Comparison of ENCODE assay signal across 1 cellular context in the genomic region with DNA sequence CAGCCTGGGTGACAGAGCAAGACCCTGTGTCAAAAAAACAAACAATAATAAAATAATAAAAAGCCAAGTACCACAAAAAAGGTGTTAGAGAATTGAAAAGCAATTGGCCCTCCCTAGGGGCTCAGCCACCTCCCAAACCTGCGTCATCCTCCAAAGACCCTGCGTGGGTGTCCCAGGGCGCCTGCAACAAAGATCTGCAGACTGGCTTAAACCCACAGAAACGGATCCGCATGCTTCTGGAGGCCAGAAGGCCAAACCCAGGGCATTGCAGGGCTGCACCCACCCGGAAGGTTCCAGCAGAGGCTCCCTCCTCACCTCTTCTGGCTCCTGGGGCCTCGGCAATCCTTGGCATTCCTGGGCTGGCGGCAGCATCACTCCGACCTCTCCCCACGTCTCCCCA.
TF ChIP-seq lines count a peak whose summit lies in the region.

No MANE protein-coding gene starts in this region.

TF ChIP-seq in SK-N-SH, 30 proteins besides CTCF, POLR2A, EP300 and RAD21:
- no peak for TF ChIP-seq NFIC (IDR thresholded peaks at IDR 0.05; ENCODE audit: borderline replicate concordance)
- no peak for TF ChIP-seq POLR2AphosphoS5 (IDR thresholded peaks at IDR 0.05; ENCODE audit: low read depth, low read length)
- no peak for TF ChIP-seq MAX (IDR thresholded peaks at IDR 0.05; ENCODE audit: low read depth)
- no peak for TF ChIP-seq RXRA (IDR thresholded peaks at IDR 0.05; ENCODE audit: borderline replicate concordance, low read depth)
- no peak for TF ChIP-seq YY1 (IDR thresholded peaks at IDR 0.05; ENCODE audit: low read depth)
- TF ChIP-seq, protein P1, sequence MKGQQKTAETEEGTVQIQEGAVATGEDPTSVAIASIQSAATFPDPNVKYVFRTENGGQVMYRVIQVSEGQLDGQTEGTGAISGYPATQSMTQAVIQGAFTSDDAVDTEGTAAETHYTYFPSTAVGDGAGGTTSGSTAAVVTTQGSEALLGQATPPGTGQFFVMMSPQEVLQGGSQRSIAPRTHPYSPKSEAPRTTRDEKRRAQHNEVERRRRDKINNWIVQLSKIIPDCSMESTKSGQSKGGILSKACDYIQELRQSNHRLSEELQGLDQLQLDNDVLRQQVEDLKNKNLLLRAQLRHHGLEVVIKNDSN (IDR thresholded peaks at IDR 0.05; ENCODE audit: borderline replicate concordance, low read depth) = no peak
- TF ChIP-seq FOSL2 (IDR thresholded peaks at IDR 0.05; ENCODE audit: borderline replicate concordance, low read depth) = no peak
- TF ChIP-seq NRF1 (IDR thresholded peaks at IDR 0.05; ENCODE audit: low read depth, low read length) = no peak
